17 cellular contexts compared by ENCODE assay signal in the genomic region with DNA sequence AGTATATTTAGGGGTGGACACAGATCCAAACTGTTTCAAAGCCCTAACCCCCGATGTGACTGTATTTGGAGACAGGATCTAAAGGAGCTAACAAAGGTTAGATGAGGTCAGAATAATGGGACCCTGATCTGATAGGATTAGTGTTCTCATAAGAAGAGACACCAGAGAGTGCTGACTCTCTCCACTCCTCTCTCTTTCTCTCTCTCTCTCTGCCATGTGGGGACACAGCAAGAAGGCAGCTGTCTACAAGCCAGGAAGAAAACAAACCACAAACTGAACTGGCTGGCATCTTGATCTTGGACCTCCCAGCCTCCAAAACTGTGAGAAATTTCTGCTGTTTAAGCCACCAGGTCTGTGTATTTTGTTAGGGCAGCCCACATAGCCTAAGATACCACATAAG.
A peak's percentile ranks its signal among the peaks of the same experiment; 100 is the strongest.
DNase-seq lines count a peak whose midpoint lies in the region; TF ChIP-seq lines count a peak whose summit lies in the region.
"Had no signal": no experiment of that assay in that cellular context is flagged by ENCODE, and none has a peak within 500 bp of the region (broad histone marks: within the 10 kb centered on the region; RNA-seq: fewer than 3 reads in every experiment).

No MANE protein-coding gene starts in this region.

- peaks cover 0 to 3% of the 10 kb centered on the region in 2 donors for H3K27me3 Mint-ChIP-seq in CD8-positive, alpha-beta memory T cell
- H3K27me3 Mint-ChIP-seq in T-helper 2 cell treated with Interferon-gamma antibody and Interleukin-4, amounts not matched to agents 5 μg/mL and 100 μg/mL, for 36 hours (ENCODE audit: low read depth): no peaks in the 10 kb centered on the region
- H3K27me3 Mint-ChIP-seq: activated T-helper 17 cell treated with anti-CD3 and anti-CD28 coated beads, Interleukin-2, amount 50 U/mL, for 72 hours had no signal

- intact Hi-C loops in OCI-LY7 (cut with micrococcal nuclease; ENCODE audit: unreplicated experiment): no loop called here

- DNase-seq in DMS 273 (lab: John Stamatoyannopoulos, UW; ENCODE audit: unreplicated experiment) (peak; percentile 23), DMS 273 treated with DMSO at 0.1 percent for 48 hours (lab: John Stamatoyannopoulos, UW) (no peak), myocyte (ENCODE audit: low read depth) (peak; percentile 87), OCI-LY7 (ENCODE audit: low spot score) (no peak), GM23248 (no peak), NOMO-1 treated with DMSO at 0.1 percent for 48 hours (lab: John Stamatoyannopoulos, UW; ENCODE audit: unreplicated experiment) (no peak)
- peak in 1 of 5 donors; percentile 27 for DNase-seq in CD8-positive, alpha-beta memory T cell
- no peak for DNase-seq in T-helper 2 cell treated with Interferon-gamma antibody and Interleukin-4, amounts not matched to agents 5 μg/mL and 100 μg/mL, for 36 hours (ENCODE audit: low spot score)
- DNase-seq: central memory CD4-positive, alpha-beta T cell; effector CD8-positive, alpha-beta T cell; HFFc6; MG63; naive B cell; psoas muscle had no signal

- H3F3A ChIP-seq in GM23248 (ENCODE audit: insufficient read depth): no peaks in the 10 kb centered on the region

- H3K4me1 ChIP-seq in CD8-positive, alpha-beta memory T cell (ENCODE audit: insufficient read depth, low read length): peaks cover 32% of the 10 kb centered on the region
- H3K4me1 ChIP-seq in OCI-LY7 (ENCODE audit: insufficient read depth, low read length, poor library complexity, severe bottlenecking) (no peaks in the 10 kb centered on the region), GM23248 (ENCODE audit: insufficient read depth) (no peaks in the 10 kb centered on the region)
- H3K4me1 ChIP-seq: psoas muscle had no signal

- no peaks in the 10 kb centered on the region for H3K79me2 ChIP-seq in OCI-LY7 (ENCODE audit: insufficient read depth, low read depth, low read length)
- H3K79me2 ChIP-seq in GM23248 (ENCODE audit: insufficient read depth): no peaks in the 10 kb centered on the region

- H3K9me3 ChIP-seq in CD8-positive, alpha-beta memory T cell (ENCODE audit: low read length): no peaks in the 10 kb centered on the region
- H3K9me3 ChIP-seq in OCI-LY7 (ENCODE audit: low read length) (no peaks in the 10 kb centered on the region), GM23248 (ENCODE audit: low read depth) (no peaks in the 10 kb centered on the region)
- H3K9me3 ChIP-seq: MG63, psoas muscle had no signal

- no peak overlapping the region for H3K27ac ChIP-seq in CD8-positive, alpha-beta memory T cell (ENCODE audit: low read depth, low read length)
- H3K27ac ChIP-seq in OCI-LY7 (ENCODE audit: low read depth, low read length, poor library complexity, severe bottlenecking) (no peak overlapping the region), GM23248 (no peak overlapping the region)
- H3K27ac ChIP-seq: 22Rv1, psoas muscle had no signal

- peaks cover 0 to 8% (median 0%) of the 10 kb centered on the region in 5 donors for H3K9me3 Mint-ChIP-seq in CD8-positive, alpha-beta memory T cell
- H3K9me3 Mint-ChIP-seq in T-helper 2 cell treated with Interferon-gamma antibody and Interleukin-4, amounts not matched to agents 5 μg/mL and 100 μg/mL, for 36 hours: peaks cover 10% of the 10 kb centered on the region
- H3K9me3 Mint-ChIP-seq: activated T-helper 17 cell treated with anti-CD3 and anti-CD28 coated beads, Interleukin-2, amount 50 U/mL, for 72 hours had no signal

- CTCF ChIA-PET in CD8-positive, alpha-beta memory T cell (lab: Charles Lee): interaction anchor here (1.4 to 3.3 kb wide), 2 partner anchors 9 to 30 kb away, joined by 5 to 12 read pairs; no protein-coding TSS in a partner anchor
- CTCF ChIA-PET in OCI-LY7 (lab: Charles Lee; ENCODE audit: unreplicated experiment): no interaction called here

- H3K9ac ChIP-seq in GM23248: no peak overlapping the region

- H2AFZ ChIP-seq in OCI-LY7 (ENCODE audit: low read length) (no peak overlapping the region), GM23248 (no peak overlapping the region)

- in situ Hi-C loops in GM23248 (cut with MboI): no loop called here

- POLR2A ChIA-PET in CD8-positive, alpha-beta memory T cell (lab: Charles Lee): no interaction called here
- POLR2A ChIA-PET in OCI-LY7 (lab: Charles Lee): no interaction called here

- H3K27me3 ChIP-seq in CD8-positive, alpha-beta memory T cell (ENCODE audit: insufficient read depth, low read length, poor library complexity, severe bottlenecking): no peaks in the 10 kb centered on the region
- H3K27me3 ChIP-seq in GM23248 (replicated peaks; ENCODE audit: insufficient read depth): peaks cover 23% of the 10 kb centered on the region
- H3K27me3 ChIP-seq: MG63 had no signal

- BruUV-seq in OCI-LY7 (replicated peaks; lab: Mats Ljungman, UMichigan): no TSS peak

- TF ChIP-seq CTCF in OCI-LY7 (conservative IDR thresholded peaks at IDR 0.05; ENCODE audit: low read length): no peak

- H3K36me3 ChIP-seq in CD8-positive, alpha-beta memory T cell (ENCODE audit: insufficient read depth, low read length): no peaks in the 10 kb centered on the region
- H3K36me3 ChIP-seq in OCI-LY7 (ENCODE audit: insufficient read depth, low read length) (no peaks in the 10 kb centered on the region), GM23248 (ENCODE audit: low read depth) (no peaks in the 10 kb centered on the region)
- H3K36me3 ChIP-seq: MG63 had no signal

- H3K4me3 ChIP-seq in CD8-positive, alpha-beta memory T cell (ENCODE audit: low read length): no peak overlapping the region
- H3K4me3 ChIP-seq in OCI-LY7 (ENCODE audit: low read depth, low read length, poor library complexity, severe bottlenecking) (no peak overlapping the region), GM23248 (no peak overlapping the region)
- H3K4me3 ChIP-seq: MG63, psoas muscle had no signal

- H3K27ac Mint-ChIP-seq in CD8-positive, alpha-beta memory T cell: peak overlapping the region; percentile 4 to 95 (median 71)
- peak overlapping the region; percentile 73 for H3K27ac Mint-ChIP-seq in T-helper 2 cell treated with Interferon-gamma antibody and Interleukin-4, amounts not matched to agents 5 μg/mL and 100 μg/mL, for 36 hours
- H3K27ac Mint-ChIP-seq: activated T-helper 17 cell treated with anti-CD3 and anti-CD28 coated beads, Interleukin-2, amount 50 U/mL, for 72 hours; B cell; HFFc6; naive B cell had no signal

- no peak overlapping the region for H3K4me3 Mint-ChIP-seq in CD8-positive, alpha-beta memory T cell
- no peak overlapping the region for H3K4me3 Mint-ChIP-seq in T-helper 2 cell treated with Interferon-gamma antibody and Interleukin-4, amounts not matched to agents 5 μg/mL and 100 μg/mL, for 36 hours
- H3K4me3 Mint-ChIP-seq: activated T-helper 17 cell treated with anti-CD3 and anti-CD28 coated beads, Interleukin-2, amount 50 U/mL, for 72 hours; B cell; HFFc6; naive B cell had no signal

- H4K20me1 ChIP-seq in OCI-LY7 (ENCODE audit: insufficient read depth, low read length): no peaks in the 10 kb centered on the region
- H4K20me1 ChIP-seq in GM23248 (ENCODE audit: insufficient read depth): no peaks in the 10 kb centered on the region

- 20 to 43% methylated on average over 1 of the region's 1 CpG for WGBS in GM23248 (ENCODE audit: low coverage in 1 of 2, low lambda C conversion rate in 2 of 2, missing lambda C conversion rate in 2 of 2), 2 experiments

- peaks cover 26 to 37% (median 34%) of the 10 kb centered on the region in 3 donors for H3K4me1 Mint-ChIP-seq in CD8-positive, alpha-beta memory T cell
- peaks cover 48% of the 10 kb centered on the region for H3K4me1 Mint-ChIP-seq in T-helper 2 cell treated with Interferon-gamma antibody and Interleukin-4, amounts not matched to agents 5 μg/mL and 100 μg/mL, for 36 hours (ENCODE audit: low read depth)
- H3K4me1 Mint-ChIP-seq: B cell had no signal

- H3K36me3 Mint-ChIP-seq in CD8-positive, alpha-beta memory T cell: no peaks in the 10 kb centered on the region
- peaks cover 4% of the 10 kb centered on the region for H3K36me3 Mint-ChIP-seq in T-helper 2 cell treated with Interferon-gamma antibody and Interleukin-4, amounts not matched to agents 5 μg/mL and 100 μg/mL, for 36 hours (ENCODE audit: low read depth)

- H3K4me2 ChIP-seq in OCI-LY7 (ENCODE audit: low read length): no peak overlapping the region
- H3K4me2 ChIP-seq in GM23248 (ENCODE audit: unreplicated experiment): no peak overlapping the region

- H3K9me2 ChIP-seq in OCI-LY7 (ENCODE audit: insufficient read depth, low read length) (no peaks in the 10 kb centered on the region), GM23248 (ENCODE audit: insufficient read depth) (no peaks in the 10 kb centered on the region)

Comparison
In these comparisons a context has a peak if more than half of its experiments do, and no peak if none do; other contexts are left out.
1. DNase-seq: peak in DMS 273 (single experiment) and myocyte (single experiment); none in DMS 273 treated with DMSO at 0.1 percent for 48 hours (single experiment), T-helper 2 cell treated with Interferon-gamma antibody and Interleukin-4, amounts not matched to agents 5 μg/mL and 100 μg/mL, for 36 hours (single experiment), OCI-LY7 (single experiment), GM23248 (single experiment) and NOMO-1 treated with DMSO at 0.1 percent for 48 hours (single experiment).